ENCODE assay signal across 9 cellular contexts in genomic region chr12:95815635-95816212, GRCh38. TPM values are rescaled to one million over a fixed set of nuclear protein-coding genes. Genes with fewer than 3 reads are reported as not detected.
DNase-seq lines count a peak whose midpoint lies in the region; ATAC-seq, FAIRE-seq and TF ChIP-seq lines count a peak whose summit lies in the region.
"Had no signal": no experiment of that assay in that cellular context is flagged by ENCODE, and none has a peak within 500 bp of the region (broad histone marks: within the 10 kb centered on the region; RNA-seq: fewer than 3 reads in every experiment).

No MANE protein-coding gene starts in this region.

- H2AFZ ChIP-seq in GM12878 (ENCODE audit: control insufficient read depth, low read depth, low read length): no peak overlapping the region

- intact Hi-C loops in GM12878 (cut with micrococcal nuclease; ENCODE audit: unreplicated experiment): loop anchor here (1.0 to 5.0 kb wide), 2 partner anchors 192 to 283 kb away; no protein-coding TSS in a partner anchor

- no peaks in the 10 kb centered on the region for H3K4me1 ChIP-seq in GM12878 (ENCODE audit: control insufficient read depth, insufficient read depth, low read length)

- SMC1A ChIA-PET in GM12878 (lab: Charles Lee; ENCODE audit: uncharacterized antibody, unreplicated experiment): no interaction called here

- ATAC-seq in GM12878 (peak; percentile 56), left lobe of liver (peak; percentile 81), HG03521 (IDR thresholded peaks at IDR 0.05; ENCODE audit: unreplicated experiment) (no peak), HG03565 (IDR thresholded peaks at IDR 0.05; ENCODE audit: unreplicated experiment) (no peak), HG03280 (IDR thresholded peaks at IDR 0.05; ENCODE audit: unreplicated experiment) (no peak), HG03442 (IDR thresholded peaks at IDR 0.05; ENCODE audit: unreplicated experiment) (no peak)

- no peaks in the 10 kb centered on the region for H3K36me3 ChIP-seq in GM12878 (ENCODE audit: control insufficient read depth in 2 of 2, insufficient read depth in 2 of 2, low read length in 1 of 2)

- no peak for TF ChIP-seq EP300 in GM12878 (IDR thresholded peaks at IDR 0.05; ENCODE audit: borderline replicate concordance in 1 of 2, control insufficient read depth in 1 of 2, low read depth in 2 of 2, low read length in 2 of 2)

- DNase-seq in GM12891 (ENCODE audit: insufficient read length, low spot score): no peak
- DNase-seq in NCI-H2081 (lab: John Stamatoyannopoulos, UW): peak; percentile 1 to 44
- no peak for DNase-seq in GM12878 (ENCODE audit: low read depth, low spot score)
- DNase-seq in left lobe of liver (ENCODE audit: low spot score): no peak

- TF ChIP-seq RAD21 in GM12878 (IDR thresholded peaks at IDR 0.05; ENCODE audit: insufficient read depth, low read depth, low read length): peak; percentile 83

- TF ChIP-seq POLR2A in GM12891 (IDR thresholded peaks at IDR 0.05; ENCODE audit: low read depth, low read length) (no peak), GM12878 (IDR thresholded peaks at IDR 0.05; ENCODE audit: low read depth, low read length) (no peak)

- RAD21 ChIA-PET in GM12878 (lab: Charles Lee; ENCODE audit: unreplicated experiment): interaction anchor here (0.7 to 1.5 kb wide), 2 partner anchors 193 to 281 kb away, joined by 3 read pairs; no protein-coding TSS in a partner anchor

- WGBS in GM12878 (ENCODE audit: insufficient coverage, insufficient replicate concordance, low lambda C conversion rate, missing lambda C conversion rate): 29% methylated on average over 5 of the region's 5 CpGs

- no peak overlapping the region for H3K4me3 ChIP-seq in GM12878
- H3K4me3 ChIP-seq: SK-N-MC had no signal

- peaks cover 0 to 2% of the 10 kb centered on the region in 2 experiments; a peak in 3 of 4 replicates for H3K27me3 ChIP-seq in GM12878 (replicated peaks in 1 of 2; ENCODE audit: control insufficient read depth in 2 of 2, insufficient read depth in 2 of 2, low read length in 1 of 2)

- no peaks in the 10 kb centered on the region for H3K9me3 ChIP-seq in GM12878 (replicated peaks; ENCODE audit: control insufficient read depth, insufficient read depth, low read length)

- POLR2A ChIA-PET in GM12878 (lab: Charles Lee): no interaction called here

- no peaks in the 10 kb centered on the region for H3K79me2 ChIP-seq in GM12878 (ENCODE audit: control insufficient read depth, insufficient read depth, low read length)

- H3K4me2 ChIP-seq in GM12878 (ENCODE audit: control insufficient read depth, insufficient read depth): no peak overlapping the region

- H3K27ac ChIP-seq in GM12878 (ENCODE audit: control insufficient read depth, insufficient read depth): no peak overlapping the region
- H3K27ac ChIP-seq: SK-N-MC had no signal

- in situ Hi-C loops in GM12878 (cut with MboI): loop anchor here (10.0 kb wide), 1 partner anchor 191 kb away; no protein-coding TSS in a partner anchor

- BruUV-seq in GM12878 (replicated peaks; lab: Mats Ljungman, UMichigan): no TSS peak

- CTCF ChIA-PET in GM12878 (lab: Yijun Ruan, JAX): interaction anchor here (0.7 to 1.4 kb wide), 6 partner anchors 183 to 281 kb away, joined by 3 to 7 read pairs (median 4); no protein-coding TSS in a partner anchor

- no peak overlapping the region for H3K9ac ChIP-seq in GM12878 (ENCODE audit: control insufficient read depth, insufficient read depth, low read length)

- H4K20me1 ChIP-seq in GM12878 (ENCODE audit: control insufficient read depth, insufficient read depth): no peaks in the 10 kb centered on the region

- peak; percentile 13 for FAIRE-seq in GM12891 (lab: Jason Lieb, UNC)
- FAIRE-seq in GM12878 (lab: Jason Lieb, UNC): peak; percentile 97

- peak; percentile 44 to 63 (median 59); a peak in 5 of 6 replicates for TF ChIP-seq CTCF in GM12878 (IDR thresholded peaks at IDR 0.05 in 2 of 3, conservative IDR thresholded peaks at IDR 0.05 in 1 of 3; ENCODE audit: control insufficient read depth in 2 of 3, extremely low read depth in 1 of 3, insufficient read depth in 1 of 3, low read depth in 3 of 3, low read length in 3 of 3)

TF ChIP-seq in GM12891, 5 proteins besides CTCF, POLR2A, EP300 and RAD21:
- TF ChIP-seq POLR2AphosphoS5 (IDR thresholded peaks at IDR 0.05; ENCODE audit: low read depth, low read length): no peak
- TF ChIP-seq POU2F2 (IDR thresholded peaks at IDR 0.05; ENCODE audit: low read depth, low read length): no peak
- no peak for TF ChIP-seq TAF1 (IDR thresholded peaks at IDR 0.05; ENCODE audit: low read depth, low read length)
- no peak for TF ChIP-seq SPI1 (IDR thresholded peaks at IDR 0.05; ENCODE audit: low read depth, low read length)
- no peak for TF ChIP-seq PAX5 (IDR thresholded peaks at IDR 0.05; ENCODE audit: insufficient read depth, low read length, severe bottlenecking)

TF ChIP-seq in GM12878, 131 proteins besides CTCF, POLR2A, EP300 and RAD21:
- TF ChIP-seq SMC3 (IDR thresholded peaks at IDR 0.05; ENCODE audit: borderline replicate concordance, low read length): peak; percentile 75
- TF ChIP-seq BCL3 (IDR thresholded peaks at IDR 0.05; ENCODE audit: borderline replicate concordance, insufficient read depth, low read depth, low read length, poor library complexity, severe bottlenecking): no peak
TF ChIP-seq in GM12878: peak in this region for 1.

RNA-seq across cellular contexts. Expression of gene NTN4, which starts 25.2 kb away (rescaled TPM):
- not detected for polyA plus RNA-seq in GM12891 (2012; ENCODE audit: low read depth, missing spikeins)
- total RNA-seq in GM12878 (2013; cell fraction: nucleolus; rRNA removed): not detected in 2 replicates
- total RNA-seq in GM12878 (2014; rRNA removed): not detected in 2 replicates
- total RNA-seq in GM12878 (2014; rRNA removed; fragmentation: Illumina TruSeq; extraction: Trizol): not detected in 2 replicates
- total RNA-seq in GM12878 (2021): 0.08 and 0.15 TPM in 2 replicates
- polyA plus RNA-seq in GM12878 (2011; ENCODE audit: low read depth): not detected
- not detected in 2 replicates for polyA plus RNA-seq in GM12878 (2011; rRNA removed)
- polyA plus RNA-seq in GM12878 (2011; cell fraction: cytosol; rRNA removed): 0.03 TPM in 1 of 2 replicates, not detected in the other
- polyA plus RNA-seq in GM12878 (2011; cell fraction: nucleus; rRNA removed): not detected in 2 replicates
- polyA plus RNA-seq in GM12878 (2012): not detected in 2 replicates
- polyA plus RNA-seq in GM12878 (2014; fragmentation: Illumina TruSeq; extraction: Trizol): not detected in 2 replicates
- not detected for polyA plus RNA-seq in GM12878 (2014; fragmentation: Nextera tagmentation; extraction: Ambion mirVana)
- not detected in 2 replicates for polyA plus RNA-seq in GM12878 (2014; rRNA removed)
- not detected for polyA plus RNA-seq in GM12878 (2016; fragmentation: Nextera tagmentation; extraction: Ambion mirVana)
- not detected in 2 replicates for polyA minus RNA-seq in GM12878 (2011; rRNA and poly(A)+ RNA removed)
- polyA minus RNA-seq in GM12878 (2011; cell fraction: cytosol; rRNA and poly(A)+ RNA removed): 0.83 TPM in 1 of 2 replicates, not detected in the other
- not detected in 2 replicates for polyA minus RNA-seq in GM12878 (2011; cell fraction: nucleus; rRNA and poly(A)+ RNA removed)
- total RNA-seq in left lobe of liver: 20.7 TPM

RNA-seq across cellular contexts. Expression of gene SNRPF, which starts 43.0 kb away (rescaled TPM):
- polyA plus RNA-seq in GM12891 (2012; ENCODE audit: low read depth, missing spikeins): 77.1 TPM
- total RNA-seq in GM12878 (2013; cell fraction: nucleolus; rRNA removed): 23.4 and 31.6 TPM in 2 replicates
- total RNA-seq in GM12878 (2014; rRNA removed) (36.5 and 37.8 TPM in 2 replicates), GM12878 (2014; rRNA removed; fragmentation: Illumina TruSeq; extraction: Trizol) (73.6 and 78.8 TPM in 2 replicates), GM12878 (2021) (42.9 and 48.2 TPM in 2 replicates), left lobe of liver (8.5 TPM)
- polyA plus RNA-seq in GM12878 (2011; ENCODE audit: low read depth): 7.1 TPM
- polyA plus RNA-seq in GM12878 (2011; rRNA removed) (32.9 and 54.8 TPM in 2 replicates), GM12878 (2014; fragmentation: Illumina TruSeq; extraction: Trizol) (66.8 and 77.0 TPM in 2 replicates), GM12878 (2014; fragmentation: Nextera tagmentation; extraction: Ambion mirVana) (100 to 1,000 TPM; 187 to 204 TPM), GM12878 (2014; rRNA removed) (43.4 and 44.1 TPM in 2 replicates), GM12878 (2016; fragmentation: Nextera tagmentation; extraction: Ambion mirVana) (100 to 1,000 TPM; 151 to 171 TPM)
- polyA plus RNA-seq in GM12878 (2011; cell fraction: cytosol; rRNA removed): 20.4 and 24.1 TPM in 2 replicates
- polyA plus RNA-seq in GM12878 (2011; cell fraction: nucleus; rRNA removed): 18.4 and 22.6 TPM in 2 replicates
- polyA plus RNA-seq in GM12878 (2012): 67.4 and 77.2 TPM in 2 replicates
- polyA minus RNA-seq in GM12878 (2011; rRNA and poly(A)+ RNA removed): 6.2 and 15.7 TPM in 2 replicates
- polyA minus RNA-seq in GM12878 (2011; cell fraction: cytosol; rRNA and poly(A)+ RNA removed): 3.5 and 6.1 TPM in 2 replicates
- 11.2 and 21.6 TPM in 2 replicates for polyA minus RNA-seq in GM12878 (2011; cell fraction: nucleus; rRNA and poly(A)+ RNA removed)

Comparison
In these comparisons a context has a peak if more than half of its experiments do, and no peak if none do; other contexts are left out.
1. DNase-seq: peak in NCI-H2081 (2 of 2); none in GM12891 (single experiment), GM12878 (single experiment) and left lobe of liver (single experiment).
2. ATAC-seq: peak in GM12878 (single experiment) and left lobe of liver (single experiment); none in HG03521 (single experiment), HG03565 (single experiment), HG03280 (single experiment) and HG03442 (single experiment).
3. RNA of gene NTN4, which starts 25.2 kb away (total RNA-seq): 20.7 TPM in left lobe of liver (single experiment); 0.08 to 0.15 TPM in GM12878; every median in the first group is over 10 times any median in the second.